ENCODE assay signal across 19 cellular contexts in genomic region chr13:96216543-96216942, GRCh38.
A peak's percentile ranks its signal among the peaks of the same experiment; 100 is the strongest.
DNase-seq lines count a peak whose midpoint lies in the region; ATAC-seq, FAIRE-seq and TF ChIP-seq lines count a peak whose summit lies in the region.
"Had no signal": no experiment of that assay in that cellular context is flagged by ENCODE, and none has a peak within 500 bp of the region (broad histone marks: within the 10 kb centered on the region; RNA-seq: fewer than 3 reads in every experiment).

No MANE protein-coding gene starts in this region.

- H3K9me3 Mint-ChIP-seq in endothelial cell (ENCODE audit: unreplicated experiment) = no peaks in the 10 kb centered on the region
- H3K9me3 Mint-ChIP-seq: CD8-positive, alpha-beta T cell had no signal

- H2AFZ ChIP-seq in K562 (ENCODE audit: low read depth, low read length) = peak overlapping the region; percentile 63; the same call in 1 of the 2 replicates

- peak overlapping the region; percentile 18; the same call in 1 of the 2 replicates for H3K4me2 ChIP-seq in K562 (ENCODE audit: insufficient read depth, low read length)
- H3K4me2 ChIP-seq: A549 had no signal

- WGBS in K562 (ENCODE audit: insufficient coverage, low coverage, missing lambda C conversion rate) = 3% methylated on average over 6 of the region's 6 CpGs

- no TSS peak for BruUV-seq in K562 (replicated peaks; lab: Mats Ljungman, UMichigan)

- peaks cover 3% of the 10 kb centered on the region for H3K27me3 Mint-ChIP-seq in endothelial cell (ENCODE audit: unreplicated experiment)

- H3K9me1 ChIP-seq in K562 (ENCODE audit: control insufficient read depth, insufficient read depth, low read length) = no peaks in the 10 kb centered on the region

- TF ChIP-seq EP300 in K562 (IDR thresholded peaks at IDR 0.05; ENCODE audit: low read length) = no peak

- TF ChIP-seq CTCF in K562 (IDR thresholded peaks at IDR 0.05 in 2 of 3, conservative IDR thresholded peaks at IDR 0.05 in 1 of 3; ENCODE audit: insufficient read depth in 2 of 3, low read depth in 1 of 3, low read length in 3 of 3) (no peak), uterus (IDR thresholded peaks at IDR 0.05) (no peak), endothelial cell (IDR thresholded peaks at IDR 0.05; ENCODE audit: unreplicated experiment) (no peak), brain microvascular endothelial cell (IDR thresholded peaks at IDR 0.05; ENCODE audit: low read depth, low read length, missing control alignments) (no peak)

- POLR2A ChIA-PET in K562 (lab: Yijun Ruan, JAX) = no interaction called here

- FAIRE-seq in K562 (lab: Jason Lieb, UNC) = no peak
- FAIRE-seq: A549, D721Med, GM12878, GM18507 had no signal

- CTCF ChIA-PET in K562 (lab: Yijun Ruan, JAX; ENCODE audit: low intra/inter-chr PET ratio) = no interaction called here

- DNase-seq in ELF-1 (ENCODE audit: low read depth, low spot score) = peak; percentile 5
- peak; percentile 16 for DNase-seq in H7
- peak in 1 of 4 experiments; percentile 1 for DNase-seq in K562 (ENCODE audit: extremely low read depth in 1 of 4, low spot score in 3 of 4)
- DNase-seq in iPS-NIHi7 (ENCODE audit: extremely low spot score) = peak; percentile 41
- no peak for DNase-seq in uterus
- DNase-seq in endothelial cell (ENCODE audit: low spot score) = no peak
- no peak for DNase-seq in brain microvascular endothelial cell
- DNase-seq: CD8-positive, alpha-beta T cell; COR-L47; DMS153; GOT3; KBM-7 had no signal

- no peaks in the 10 kb centered on the region for H3K4me1 ChIP-seq in K562 (replicated peaks in 1 of 2; ENCODE audit: control insufficient read depth in 2 of 2, insufficient read depth in 2 of 2, low read length in 2 of 2)
- no peaks in the 10 kb centered on the region for H3K4me1 ChIP-seq in uterus
- H3K4me1 ChIP-seq: A549 had no signal

- no peak overlapping the region for H3K4me3 Mint-ChIP-seq in endothelial cell (ENCODE audit: unreplicated experiment)
- H3K4me3 Mint-ChIP-seq: CD14-positive monocyte; CD8-positive, alpha-beta T cell had no signal

- H3K9ac ChIP-seq in K562 (ENCODE audit: insufficient read depth in 1 of 2, low read depth in 2 of 2, low read length in 2 of 2) = no peak overlapping the region

- TF ChIP-seq RAD21 in K562 (CRISPR knock-in tag; conservative IDR thresholded peaks at IDR 0.05 in 1 of 2, IDR thresholded peaks at IDR 0.05 in 1 of 2) = no peak

- in situ Hi-C loops in K562 (cut with MboI) = no loop called here
- in situ Hi-C loops in brain microvascular endothelial cell (cut with HindIII; ENCODE audit: low pct_ligation_motif_present, low sequenced_read_pairs) = no loop called here

- H3K36me3 Mint-ChIP-seq in endothelial cell (ENCODE audit: low read depth, unreplicated experiment) = no peaks in the 10 kb centered on the region
- H3K36me3 Mint-ChIP-seq: CD14-positive monocyte; CD8-positive, alpha-beta T cell had no signal

- H3K27me3 ChIP-seq in H7 (ENCODE audit: control insufficient read depth, insufficient read depth, low read length) = no peaks in the 10 kb centered on the region
- H3K27me3 ChIP-seq in K562 (ENCODE audit: control insufficient read depth in 2 of 2, insufficient read depth in 2 of 2, low read length in 2 of 2) = no peaks in the 10 kb centered on the region
- H3K27me3 ChIP-seq in uterus = no peaks in the 10 kb centered on the region
- H3K27me3 ChIP-seq in brain microvascular endothelial cell (replicated peaks) = no peaks in the 10 kb centered on the region

- TF ChIP-seq POLR2A in K562 (conservative IDR thresholded peaks at IDR 0.05) (no peak), uterus (IDR thresholded peaks at IDR 0.05) (no peak)

- H3K4me3 ChIP-seq in H7 (ENCODE audit: insufficient read depth, low read depth, low read length) = no peak overlapping the region
- H3K4me3 ChIP-seq in K562 = no peak overlapping the region
- no peak overlapping the region for H3K4me3 ChIP-seq in uterus
- H3K4me3 ChIP-seq in brain microvascular endothelial cell (ENCODE audit: low read depth, low read length) = no peak overlapping the region
- H3K4me3 ChIP-seq: A549, GM12878 had no signal

- intact Hi-C loops in K562 (cut with micrococcal nuclease) (no loop called here), uterus (cut with DNase I; ENCODE audit: low total_unique reads) (no loop called here)

- peak; percentile 57; the same call in 2 of the 3 replicates for ATAC-seq in K562
- ATAC-seq: A549; CD8-positive, alpha-beta T cell; GM12878; HCT116 had no signal

- no peak overlapping the region for H3K27ac ChIP-seq in K562 (ENCODE audit: extremely low read depth, low read depth, low read length)
- no peak overlapping the region for H3K27ac ChIP-seq in uterus
- H3K27ac ChIP-seq in brain microvascular endothelial cell = no peak overlapping the region
- H3K27ac ChIP-seq: A549, HL-60 had no signal

- H3K79me2 ChIP-seq in K562 (ENCODE audit: control insufficient read depth, insufficient read depth, low read length) = no peaks in the 10 kb centered on the region

- no peaks in the 10 kb centered on the region for H4K20me1 ChIP-seq in K562 (replicated peaks; ENCODE audit: control insufficient read depth, insufficient read depth, low read length)

- H3K36me3 ChIP-seq in H7 (replicated peaks; ENCODE audit: control insufficient read depth, insufficient read depth, low read length) = no peaks in the 10 kb centered on the region
- H3K36me3 ChIP-seq in K562 (ENCODE audit: control insufficient read depth, insufficient read depth, low read length) = no peaks in the 10 kb centered on the region
- H3K36me3 ChIP-seq in uterus = no peaks in the 10 kb centered on the region
- no peaks in the 10 kb centered on the region for H3K36me3 ChIP-seq in brain microvascular endothelial cell (replicated peaks)

- H3K27ac Mint-ChIP-seq in endothelial cell (ENCODE audit: unreplicated experiment) = no peak overlapping the region
- H3K27ac Mint-ChIP-seq: CD14-positive monocyte; CD8-positive, alpha-beta T cell had no signal

- H3K4me1 Mint-ChIP-seq in endothelial cell (ENCODE audit: unreplicated experiment) = no peaks in the 10 kb centered on the region

- no peaks in the 10 kb centered on the region for H3K9me3 ChIP-seq in K562 (replicated peaks; ENCODE audit: control insufficient read depth, insufficient read depth, low read depth, low read length)
- no peaks in the 10 kb centered on the region for H3K9me3 ChIP-seq in uterus
- H3K9me3 ChIP-seq: A549 had no signal

TF ChIP-seq in K562, 482 proteins besides CTCF, POLR2A, EP300 and RAD21:
- TF ChIP-seq MEIS2 (IDR thresholded peaks at IDR 0.05; ENCODE audit: partially characterized antibody) (no peak), ILK (tag; IDR thresholded peaks at IDR 0.05; ENCODE audit: borderline replicate concordance, low read depth) (no peak), ELK1 (CRISPR knock-in tag; IDR thresholded peaks at IDR 0.05) (no peak), CSDE1 (IDR thresholded peaks at IDR 0.05) (no peak), CTCFL (IDR thresholded peaks at IDR 0.05; ENCODE audit: borderline replicate concordance, insufficient read depth, low read depth, low read length, poor library complexity, severe bottlenecking) (peak; percentile 62)
TF ChIP-seq in K562: peak in this region for 1.

Comparison
In these comparisons a context has a peak if more than half of its experiments do, and no peak if none do; other contexts are left out.
1. DNase-seq: peak in ELF-1 (single experiment), H7 (single experiment) and iPS-NIHi7 (single experiment); none in uterus (0 of 2), endothelial cell (single experiment) and brain microvascular endothelial cell (single experiment).